Comparison of ENCODE assay signal across 1 cellular context in genomic region chr19:45421953-45422498, GRCh38.
TF ChIP-seq lines count a peak whose summit lies in the region.

No MANE protein-coding gene starts in this region.

TF ChIP-seq in HCT116, 20 proteins besides CTCF, POLR2A, EP300 and RAD21:
- TF ChIP-seq EZH2 (IDR thresholded peaks at IDR 0.05): no peak
- TF ChIP-seq ATF3 (IDR thresholded peaks at IDR 0.05): no peak
- TF ChIP-seq SIN3A (IDR thresholded peaks at IDR 0.05; ENCODE audit: low read depth): no peak
- TF ChIP-seq ZFX (IDR thresholded peaks at IDR 0.05): no peak
- TF ChIP-seq ELF1 (IDR thresholded peaks at IDR 0.05; ENCODE audit: borderline replicate concordance, low read depth): no peak
- no peak for TF ChIP-seq TCF7L2 (IDR thresholded peaks at IDR 0.05; ENCODE audit: borderline replicate concordance, extremely low read depth, insufficient read depth, insufficient read length)
